In the genomic region with DNA sequence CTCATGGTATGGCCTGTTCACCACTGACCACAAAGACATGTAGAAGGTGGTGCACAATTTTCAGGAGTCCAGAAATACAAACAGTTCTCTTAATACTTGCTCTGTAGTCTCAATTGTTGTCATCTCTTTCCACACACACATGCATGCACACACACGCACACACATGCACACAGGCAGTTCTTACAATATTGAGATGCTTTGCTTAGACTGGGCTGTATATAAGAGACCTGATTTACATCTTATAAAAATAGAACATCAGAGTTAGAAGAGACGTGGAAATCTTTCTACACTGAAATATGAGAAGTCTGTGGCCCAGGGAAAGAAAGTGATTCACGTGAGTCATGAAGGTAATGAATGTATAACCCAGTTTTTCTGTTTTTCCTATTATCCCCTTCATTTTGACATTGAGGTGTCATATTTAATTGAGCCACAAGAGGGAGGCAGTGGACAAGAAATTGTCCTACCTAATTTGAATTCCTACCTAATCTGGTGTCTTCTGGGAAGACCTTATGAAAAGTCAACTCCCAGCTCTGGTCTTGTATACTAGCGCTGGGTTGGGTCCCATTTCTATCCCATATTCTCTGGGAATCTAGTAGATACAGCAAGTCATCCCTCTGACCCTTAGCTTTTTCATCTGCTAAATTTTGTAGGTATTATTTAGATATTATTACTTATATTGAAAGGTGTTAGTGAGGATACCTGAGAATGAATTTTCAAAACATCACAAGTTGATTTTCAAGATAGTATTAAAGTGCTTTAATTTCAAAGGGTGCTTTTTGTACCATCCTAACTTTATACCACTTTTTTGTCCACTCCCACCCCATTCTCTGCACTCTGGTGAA, we compare ENCODE assay signal across 8 cellular contexts. TPM values are rescaled to one million over a fixed set of nuclear protein-coding genes. Genes with fewer than 3 reads are reported as not detected.
DNase-seq lines count a peak whose midpoint lies in the region; ATAC-seq and TF ChIP-seq lines count a peak whose summit lies in the region.
"Had no signal": no experiment of that assay in that cellular context is flagged by ENCODE, and none has a peak within 500 bp of the region (broad histone marks: within the 10 kb centered on the region; RNA-seq: fewer than 3 reads in every experiment).

No MANE protein-coding gene starts in this region.

- DNase-seq in DMS114 treated with DMSO at 0.1 percent for 48 hours (lab: John Stamatoyannopoulos, UW; ENCODE audit: unreplicated experiment), result peak; percentile 28
- peak; percentile 43 for DNase-seq in NCI-H2196 (lab: John Stamatoyannopoulos, UW; ENCODE audit: unreplicated experiment)
- DNase-seq in MCF 10A (ENCODE audit: unreplicated experiment), result peak; percentile 66
- no peak for DNase-seq in right lobe of liver
- no peak for DNase-seq in amniotic stem cell (lab: John Stamatoyannopoulos, UW)

- H3K9me3 Mint-ChIP-seq in MCF 10A (ENCODE audit: unreplicated experiment), result peaks cover 6% of the 10 kb centered on the region

- H3K36me3 Mint-ChIP-seq in MCF 10A (ENCODE audit: insufficient read depth, unreplicated experiment), result no peaks in the 10 kb centered on the region

- no peak overlapping the region for H3K27ac Mint-ChIP-seq in MCF 10A (ENCODE audit: low read depth, unreplicated experiment)

- no peaks in the 10 kb centered on the region for H3K36me3 ChIP-seq in right lobe of liver

- TF ChIP-seq CTCF in MCF 10A (IDR thresholded peaks at IDR 0.05; ENCODE audit: unreplicated experiment), result peak; percentile 64
- peak; percentile 70 to 80 (median 76) for TF ChIP-seq CTCF in right lobe of liver (IDR thresholded peaks at IDR 0.05)

- H3K27me3 ChIP-seq in right lobe of liver, result no peaks in the 10 kb centered on the region

- WGBS in right lobe of liver (ENCODE audit: insufficient coverage, low coverage, low lambda C conversion rate, missing lambda C conversion rate), result 17% methylated on average over 4 of the region's 4 CpGs

- peaks cover 12% of the 10 kb centered on the region for H3K27me3 Mint-ChIP-seq in MCF 10A (ENCODE audit: insufficient read depth, unreplicated experiment)

- CTCF ChIA-PET in MCF 10A (lab: Yijun Ruan, JAX), result interaction anchor here (0.5 to 4.5 kb wide), 53 partner anchors 9 to 905 kb away, joined by 3 to 34 read pairs (median 3); a partner anchor contains a TSS

- no TSS peak for BruUV-seq in MCF 10A (replicated peaks; lab: Mats Ljungman, UMichigan)

- no peaks in the 10 kb centered on the region for H3K4me1 Mint-ChIP-seq in MCF 10A (ENCODE audit: insufficient read depth, unreplicated experiment)

- intact Hi-C loops in MCF 10A (cut with micrococcal nuclease), result loop anchor here (1.0 kb wide), 3 partner anchors 80 to 491 kb away; a partner anchor contains a TSS
- intact Hi-C loops in right lobe of liver (cut with DNase I), result no loop called here

- no peak overlapping the region for H3K4me3 ChIP-seq in right lobe of liver

- no peaks in the 10 kb centered on the region for H3K4me1 ChIP-seq in right lobe of liver

- no peak overlapping the region for H3K4me3 Mint-ChIP-seq in MCF 10A (ENCODE audit: unreplicated experiment)

- TF ChIP-seq POLR2A in right lobe of liver (IDR thresholded peaks at IDR 0.05), result no peak

- H3K9me3 ChIP-seq in right lobe of liver, result peaks cover 0 to 7% (median 0%) of the 10 kb centered on the region in 4 donors

- ATAC-seq in GM18870 (IDR thresholded peaks at IDR 0.05; ENCODE audit: unreplicated experiment) (peak; percentile 60), right lobe of liver (peak; percentile 82 to 92 (median 86)), GM19455 (IDR thresholded peaks at IDR 0.05; ENCODE audit: unreplicated experiment) (no peak)

- POLR2A ChIA-PET in MCF 10A (lab: Yijun Ruan, JAX), result interaction anchor here (0.7 to 1.5 kb wide), 2 partner anchors 97 to 566 kb away, joined by 3 to 4 read pairs; no protein-coding TSS in a partner anchor

- H3K27ac ChIP-seq in right lobe of liver, result no peak overlapping the region

RNA-seq across cellular contexts. Expression of a gene that starts 14.9 kb away (rescaled TPM):
- total RNA-seq in MCF 10A (2022) (not detected in 2 replicates), right lobe of liver (10 to 100 TPM in 1 of 6 experiments, 1 to 10 TPM in 5; 5.2 to 13.0 (median 9.0) TPM)
- total RNA-seq: activated CD8-positive, alpha-beta memory T cell treated with anti-CD3 and anti-CD28 coated beads for 36 hours had no signal

RNA-seq across cellular contexts. Expression of a gene that starts 22.7 kb away (rescaled TPM):
- total RNA-seq in MCF 10A (2022), result not detected in 2 replicates
- 1 to 10 TPM; 1.1 to 3.8 (median 3.1) TPM for total RNA-seq in right lobe of liver
- total RNA-seq: activated CD8-positive, alpha-beta memory T cell treated with anti-CD3 and anti-CD28 coated beads for 36 hours had no signal

Comparison
In these comparisons a context has a peak if more than half of its experiments do, and no peak if none do; other contexts are left out.
1. DNase-seq: peak in DMS114 treated with DMSO at 0.1 percent for 48 hours (single experiment), NCI-H2196 (single experiment) and MCF 10A (single experiment); none in right lobe of liver (0 of 3) and amniotic stem cell (single experiment).